Comparison of ENCODE assay signal across 8 cellular contexts in genomic region chr3:108589081-108589997, GRCh38. TPM values are rescaled to one million over a fixed set of nuclear protein-coding genes. Genes with fewer than 3 reads are reported as not detected.
DNase-seq lines count a peak whose midpoint lies in the region; ATAC-seq and TF ChIP-seq lines count a peak whose summit lies in the region.

CIP2A (minus strand) TSS chr3:108589438; CDS start chr3:108589375, 63 bp downstream.
DZIP3 (plus strand) TSS chr3:108589722; CDS start chr3:108605407, 15,685 bp downstream.

- H3K27me3 ChIP-seq in lower lobe of right lung (ENCODE audit: low read depth) = no peaks in the 10 kb centered on the region

- peak within 1 kb of the TSS; percentile 74 for H3K4me3 ChIP-seq in lower lobe of right lung

- peak; percentile 80 for DNase-seq in COLO668 (lab: John Stamatoyannopoulos, UW; ENCODE audit: unreplicated experiment)
- DNase-seq in GM20000 (ENCODE audit: low spot score) = peak; percentile 87
- DNase-seq in HS-5 (ENCODE audit: low read depth) = peak; percentile 82
- peak; percentile 38 for DNase-seq in NK-92 (lab: John Stamatoyannopoulos, UW; ENCODE audit: unreplicated experiment)
- DNase-seq in activated CD8-positive, alpha-beta memory T cell treated with anti-CD3 and anti-CD28 coated beads for 24 hours = peak; percentile 93
- peak; percentile 77 for DNase-seq in effector CD4-positive, alpha-beta T cell
- peak; percentile 87 for DNase-seq in lower lobe of right lung
- peak; percentile 52 to 73 (median 57) for DNase-seq in stimulated activated CD4-positive, alpha-beta T cell treated with anti-CD3 and anti-CD28 coated beads, TNF-alpha, amount 100 ng/mL, for 1 hour (ENCODE audit: low read depth in 3 of 3, low spot score in 1 of 3)

- H3K36me3 ChIP-seq in lower lobe of right lung = no peaks in the 10 kb centered on the region

- intact Hi-C loops in lower lobe of right lung (cut with DNase I) = no loop called here

- peaks cover 17% of the 10 kb centered on the region for H3K4me1 ChIP-seq in lower lobe of right lung

- ATAC-seq in lower lobe of right lung = peak; percentile 96

- H3K9me3 ChIP-seq in lower lobe of right lung = no peaks in the 10 kb centered on the region

- TF ChIP-seq CTCF in GM20000 (IDR thresholded peaks at IDR 0.05; ENCODE audit: extremely low read depth, missing control alignments) = no peak
- peak; percentile 12 for TF ChIP-seq CTCF in lower lobe of right lung (IDR thresholded peaks at IDR 0.05)

- peak within 1 kb of the TSS; percentile 94 for H3K27ac ChIP-seq in lower lobe of right lung

RNA-seq across cellular contexts. Expression of gene CIP2A, which starts in this region (rescaled TPM):
- total RNA-seq in lower lobe of right lung = 3.2 TPM

RNA-seq across cellular contexts. Expression of gene DZIP3, which starts in this region (rescaled TPM):
- 13.5 TPM for total RNA-seq in lower lobe of right lung

Comparison
In these comparisons a context has a peak if more than half of its experiments do, and no peak if none do; other contexts are left out.
1. Peak in every context shown above with its lines: DNase-seq, ATAC-seq, H3K4me3 ChIP-seq and H3K27ac ChIP-seq.
2. DNase-seq: peak in every context shown above with its lines; median percentile 93 in activated CD8-positive, alpha-beta memory T cell treated with anti-CD3 and anti-CD28 coated beads for 24 hours; 87 in GM20000; 87 in lower lobe of right lung; 82 in HS-5; 80 in COLO668; 77 in effector CD4-positive, alpha-beta T cell; 57 in stimulated activated CD4-positive, alpha-beta T cell treated with anti-CD3 and anti-CD28 coated beads, TNF-alpha, amount 100 ng/mL, for 1 hour; 38 in NK-92.